In the genomic region with DNA sequence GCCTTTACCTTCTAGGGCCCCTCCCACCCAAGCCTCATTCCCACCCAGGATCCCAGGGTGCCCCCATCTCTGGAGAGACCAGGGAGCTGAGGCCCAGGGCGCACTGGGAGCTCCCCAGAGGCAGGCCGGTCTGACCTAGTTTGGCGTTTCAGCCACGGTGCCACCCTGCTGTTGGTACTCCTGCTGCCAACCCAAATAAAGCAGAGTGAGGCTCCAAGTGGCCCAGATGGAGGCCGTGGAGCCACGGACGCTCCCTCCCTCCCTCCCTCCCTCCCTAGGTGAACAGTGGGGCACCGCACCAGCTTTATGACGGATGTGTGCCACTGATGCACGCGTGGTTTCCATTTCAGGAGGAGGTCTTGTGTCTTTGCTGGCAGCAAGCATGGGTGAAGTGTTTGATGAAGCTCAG, we compare ENCODE assay signal across 8 cellular contexts. TPM values are rescaled to one million over a fixed set of nuclear protein-coding genes. Genes with fewer than 3 reads are reported as not detected.
DNase-seq lines count a peak whose midpoint lies in the region; ATAC-seq and TF ChIP-seq lines count a peak whose summit lies in the region.

No MANE protein-coding gene starts in this region.

- no peak for ATAC-seq in HG03432 (IDR thresholded peaks at IDR 0.05; ENCODE audit: unreplicated experiment)

- peak; percentile 91 for DNase-seq in G401 (ENCODE audit: low spot score)
- peak; percentile 53 for DNase-seq in activated CD4-positive, alpha-beta T cell treated with anti-CD3 and anti-CD28 coated beads, Interleukin-2, amount 50 U/mL, for 1 hour
- peak in 1 of 2 donors; percentile 39 for DNase-seq in foreskin fibroblast
- DNase-seq in skeletal muscle cell (ENCODE audit: low read depth) = no peak
- DNase-seq in GF-D8 (lab: John Stamatoyannopoulos, UW) = no peak
- DNase-seq in NCI-H1436 treated with DMSO at 0.1 percent for 48 hours (lab: John Stamatoyannopoulos, UW) = no peak
- no peak for DNase-seq in NOMO-1 (lab: John Stamatoyannopoulos, UW; ENCODE audit: unreplicated experiment in 2 of 2)

- no peak for TF ChIP-seq CTCF in foreskin fibroblast (IDR thresholded peaks at IDR 0.05; ENCODE audit: low read depth, low read length)

- in situ Hi-C loops in G401 (cut with HindIII; ENCODE audit: low sequenced_read_pairs) = no loop called here

- H3K4me3 ChIP-seq in foreskin fibroblast (ENCODE audit: low read depth in 1 of 2, low read length in 2 of 2) (peak overlapping the region; percentile 70 to 92), skeletal muscle cell (ENCODE audit: low read depth, low read length) (peak overlapping the region; percentile 2)

RNA-seq across cellular contexts. Expression of a gene that starts 1.8 kb away (rescaled TPM):
- 22.8 and 44.3 TPM in 2 replicates for total RNA-seq in G401 (2014; rRNA removed; shearing (Covaris generic))

Comparison
In these comparisons a context has a peak if more than half of its experiments do, and no peak if none do; other contexts are left out.
1. DNase-seq: peak in G401 (single experiment) and activated CD4-positive, alpha-beta T cell treated with anti-CD3 and anti-CD28 coated beads, Interleukin-2, amount 50 U/mL, for 1 hour (single experiment); none in skeletal muscle cell (single experiment), GF-D8 (single experiment), NCI-H1436 treated with DMSO at 0.1 percent for 48 hours (single experiment) and NOMO-1 (0 of 2).